ENCODE assay signal across 8 cellular contexts in genomic region chr1:27332536-27333281, GRCh38. TPM values are rescaled to one million over a fixed set of nuclear protein-coding genes. Genes with fewer than 3 reads are reported as not detected.
DNase-seq lines count a peak whose midpoint lies in the region; ATAC-seq and TF ChIP-seq lines count a peak whose summit lies in the region.

No MANE protein-coding gene starts in this region.

- H3K4me3 Mint-ChIP-seq in CD14-positive monocyte, result no peak overlapping the region
- H3K4me3 Mint-ChIP-seq in stimulated activated memory B cell treated with anti-CD40 and anti-IgM and Interleukin-4, amounts not matched to agents 10 μg/mL and 1 μg/mL and 100 μg/mL, for 72 hours, result no peak overlapping the region

- TF ChIP-seq POLR2A in HCT116 (IDR thresholded peaks at IDR 0.05; ENCODE audit: borderline replicate concordance, extremely low read depth, insufficient read depth, insufficient read length), result no peak

- no peaks in the 10 kb centered on the region for H3K9me2 ChIP-seq in HCT116 (ENCODE audit: insufficient read depth)

- H4K20me1 ChIP-seq in HCT116 (ENCODE audit: insufficient read depth), result no peaks in the 10 kb centered on the region

- H3K4me2 ChIP-seq in HCT116 (ENCODE audit: low read length), result no peak overlapping the region

- H3K27me3 Mint-ChIP-seq in CD14-positive monocyte (ENCODE audit: low read depth in 3 of 3), result peaks cover 0 to 3% (median 2%) of the 10 kb centered on the region in 3 donors
- no peaks in the 10 kb centered on the region for H3K27me3 Mint-ChIP-seq in stimulated activated memory B cell treated with anti-CD40 and anti-IgM and Interleukin-4, amounts not matched to agents 10 μg/mL and 1 μg/mL and 100 μg/mL, for 72 hours

- BruUV-seq in HCT116 (replicated peaks; lab: Mats Ljungman, UMichigan), result no TSS peak

- H3K79me2 ChIP-seq in HCT116 (ENCODE audit: insufficient read depth, low read length), result peaks cover 31% of the 10 kb centered on the region

- CTCF ChIA-PET in HCT116 (lab: Charles Lee), result interaction anchor here (0.6 to 2.2 kb wide), 16 partner anchors 9 to 229 kb away, joined by 3 to 13 read pairs (median 5); partner anchors contain the start of genes GPR3, MAP3K6 and SYTL1

- H3K27ac Mint-ChIP-seq in CD14-positive monocyte, result peak overlapping the region in 1 of 7 donors; percentile 66
- H3K27ac Mint-ChIP-seq in stimulated activated memory B cell treated with anti-CD40 and anti-IgM and Interleukin-4, amounts not matched to agents 10 μg/mL and 1 μg/mL and 100 μg/mL, for 72 hours, result peak overlapping the region; percentile 50

- H3K9me3 ChIP-seq in HCT116 (ENCODE audit: control insufficient read depth in 1 of 2, insufficient read depth in 1 of 2, low read depth in 1 of 2, low read length in 2 of 2), result no peaks in the 10 kb centered on the region

- H3K9ac ChIP-seq in HCT116 (ENCODE audit: low read length), result no peak overlapping the region

- POLR2A ChIA-PET in HCT116 (lab: Charles Lee), result interaction anchor here (1.2 kb wide), 1 partner anchor 11 kb away, joined by 3 read pairs; no protein-coding TSS in a partner anchor

- peak; percentile 93 for TF ChIP-seq CTCF in CD14-positive monocyte (IDR thresholded peaks at IDR 0.05)
- TF ChIP-seq CTCF in HCT116 (IDR thresholded peaks at IDR 0.05 in 2 of 3, conservative IDR thresholded peaks at IDR 0.05 in 1 of 3; ENCODE audit: borderline replicate concordance in 1 of 3, insufficient read depth in 1 of 3, low read depth in 2 of 3, low read length in 2 of 3), result peak; percentile 66 to 92 (median 92); a peak in 5 of 6 replicates

- RAD21 ChIA-PET in HCT116 (lab: Charles Lee; ENCODE audit: low non-redundant PET in 1 of 2, low total read pairs in 2 of 2, uncharacterized antibody in 2 of 2, unreplicated experiment in 2 of 2), result interaction anchor here (0.6 to 1.3 kb wide), 3 partner anchors 36 to 55 kb away, joined by 3 to 6 read pairs (median 5); no protein-coding TSS in a partner anchor

- H3K9me3 Mint-ChIP-seq in CD14-positive monocyte, result peaks cover 0 to 2% (median 0%) of the 10 kb centered on the region in 7 donors
- no peaks in the 10 kb centered on the region for H3K9me3 Mint-ChIP-seq in stimulated activated memory B cell treated with anti-CD40 and anti-IgM and Interleukin-4, amounts not matched to agents 10 μg/mL and 1 μg/mL and 100 μg/mL, for 72 hours

- no peak overlapping the region for H2AFZ ChIP-seq in HCT116 (ENCODE audit: low read depth, low read length, poor library complexity, severe bottlenecking)

- H3K27me3 ChIP-seq in HCT116 (ENCODE audit: insufficient read depth, low read length), result no peaks in the 10 kb centered on the region

- peak; percentile 68 for TF ChIP-seq RAD21 in HCT116 (IDR thresholded peaks at IDR 0.05; ENCODE audit: low read depth)

- peak; percentile 89 for ATAC-seq in HCT116
- peak; percentile 74 for ATAC-seq in left colon
- peak; percentile 72 for ATAC-seq in stimulated activated memory B cell treated with anti-CD40 and anti-IgM and Interleukin-4, amounts not matched to agents 10 μg/mL and 1 μg/mL and 100 μg/mL, for 72 hours

- H3K36me3 Mint-ChIP-seq in CD14-positive monocyte, result peaks cover 67 to 86% of the 10 kb centered on the region in 2 donors
- H3K36me3 Mint-ChIP-seq in stimulated activated memory B cell treated with anti-CD40 and anti-IgM and Interleukin-4, amounts not matched to agents 10 μg/mL and 1 μg/mL and 100 μg/mL, for 72 hours, result peaks cover 50% of the 10 kb centered on the region

- H3K27ac ChIP-seq in HCT116 (ENCODE audit: low read depth, low read length), result no peak overlapping the region; the same call in 1 of the 2 replicates

- no peak for DNase-seq in CD14-positive monocyte (ENCODE audit: low spot score)
- DNase-seq in HCT116 (ENCODE audit: low read depth, low spot score), result no peak
- peak; percentile 16 for DNase-seq in T-helper 22 cell (ENCODE audit: low read depth)
- DNase-seq in T47D (ENCODE audit: low read depth in 1 of 2, low spot score in 1 of 2), result peak; percentile 40 to 45
- peak in 1 of 2 donors; percentile 40 for DNase-seq in left colon
- DNase-seq in NCI-H187 treated with DMSO at 0.1 percent for 48 hours (lab: John Stamatoyannopoulos, UW), result no peak
- DNase-seq in NCI-H1436 (lab: John Stamatoyannopoulos, UW), result no peak

- peaks cover 7% of the 10 kb centered on the region for H3K4me1 Mint-ChIP-seq in CD14-positive monocyte
- H3K4me1 Mint-ChIP-seq in stimulated activated memory B cell treated with anti-CD40 and anti-IgM and Interleukin-4, amounts not matched to agents 10 μg/mL and 1 μg/mL and 100 μg/mL, for 72 hours, result peaks cover 38% of the 10 kb centered on the region

- no peaks in the 10 kb centered on the region for H3K4me1 ChIP-seq in HCT116 (ENCODE audit: control insufficient read depth in 1 of 2, insufficient read depth in 2 of 2, low read length in 2 of 2)

- intact Hi-C loops in CD14-positive monocyte (cut with micrococcal nuclease), result no loop called here
- intact Hi-C loops in HCT116 (cut with micrococcal nuclease), result no loop called here
- intact Hi-C loops in left colon (cut with DNase I, micrococcal nuclease), result loop anchor here in 1 of 2 donors (10.0 kb wide), 1 partner anchor 52 kb away; the partner anchor contains the start of gene CD164L2

- H3K36me3 ChIP-seq in HCT116 (ENCODE audit: control insufficient read depth in 1 of 2, insufficient read depth in 2 of 2, low read length in 2 of 2), result peaks cover 20 to 36% of the 10 kb centered on the region in 2 experiments

- in situ Hi-C loops in T47D (cut with HindIII; ENCODE audit: low pct_unique_long_range_greater_than_20kb, low sequenced_read_pairs), result no loop called here

- H3K4me3 ChIP-seq in HCT116 (replicated peaks in 1 of 2; ENCODE audit: low read depth in 1 of 2, low read length in 2 of 2), result no peak overlapping the region

TF ChIP-seq in HCT116, 20 proteins besides CTCF, POLR2A, EP300 and RAD21 (continues in another document):
- no peak for TF ChIP-seq JUND (IDR thresholded peaks at IDR 0.05)
- no peak for TF ChIP-seq EZH2 (IDR thresholded peaks at IDR 0.05)
- no peak for TF ChIP-seq REST (IDR thresholded peaks at IDR 0.05; ENCODE audit: low read depth)
- TF ChIP-seq POLR2AphosphoS5 (IDR thresholded peaks at IDR 0.05; ENCODE audit: low read depth, low read length), result no peak
- no peak for TF ChIP-seq EGR1 (IDR thresholded peaks at IDR 0.05; ENCODE audit: low read depth)
- no peak for TF ChIP-seq SP1 (IDR thresholded peaks at IDR 0.05; ENCODE audit: low read depth)
- TF ChIP-seq ZFX (IDR thresholded peaks at IDR 0.05), result no peak
- no peak for TF ChIP-seq ZNF274 (IDR thresholded peaks at IDR 0.05; ENCODE audit: low read depth, low read length)
- TF ChIP-seq YY1 (IDR thresholded peaks at IDR 0.05; ENCODE audit: extremely low read depth, insufficient replicate concordance, low read depth, low read length), result no peak
- no peak for TF ChIP-seq CEBPB (IDR thresholded peaks at IDR 0.05; ENCODE audit: low read depth)
- TF ChIP-seq SRF (IDR thresholded peaks at IDR 0.05; ENCODE audit: low read depth), result no peak
- no peak for TF ChIP-seq MAX (IDR thresholded peaks at IDR 0.05)

RNA-seq across cellular contexts. Expression of gene SYTL1, which starts 9.1 kb away (rescaled TPM):
- 10 to 100 TPM; 26.9 to 44.6 TPM for polyA plus RNA-seq in CD14-positive monocyte
- 75.9 TPM for total RNA-seq in HCT116 (2021; ENCODE audit: unreplicated experiment)
- 85.9 and 88.7 TPM in 2 replicates for polyA plus RNA-seq in HCT116 (2012)
- total RNA-seq in left colon, result 10 to 100 TPM; 12.9 to 15.2 TPM

RNA-seq across cellular contexts. Expression of gene TMEM222, which starts 10.7 kb away (rescaled TPM):
- 10 to 100 TPM; 23.2 to 24.6 TPM for polyA plus RNA-seq in CD14-positive monocyte
- total RNA-seq in HCT116 (2021; ENCODE audit: unreplicated experiment) (32.8 TPM), left colon (10 to 100 TPM; 29.2 to 30.2 TPM)
- 41.1 and 41.2 TPM in 2 replicates for polyA plus RNA-seq in HCT116 (2012)

RNA-seq across cellular contexts. Expression of gene MAP3K6, which starts 34.1 kb away (rescaled TPM):
- 1 to 10 TPM; 3.2 to 6.7 TPM for polyA plus RNA-seq in CD14-positive monocyte
- total RNA-seq in HCT116 (2021; ENCODE audit: unreplicated experiment), result 30.2 TPM
- 26.8 and 30.2 TPM in 2 replicates for polyA plus RNA-seq in HCT116 (2012)
- 10 to 100 TPM; 14.6 to 34.9 TPM for total RNA-seq in left colon

RNA-seq across cellular contexts. Expression of gene FCN3, which starts 41.9 kb away (rescaled TPM):
- not detected for polyA plus RNA-seq in CD14-positive monocyte
- total RNA-seq in HCT116 (2021; ENCODE audit: unreplicated experiment), result 1.2 TPM
- polyA plus RNA-seq in HCT116 (2012), result 0.39 and 0.64 TPM in 2 replicates
- under 1 TPM; 0.45 to 0.76 TPM for total RNA-seq in left colon

RNA-seq across cellular contexts. Expression of gene CD164L2, which starts 50.4 kb away (rescaled TPM):
- not detected for polyA plus RNA-seq in CD14-positive monocyte
- 11.6 TPM for total RNA-seq in HCT116 (2021; ENCODE audit: unreplicated experiment)
- polyA plus RNA-seq in HCT116 (2012), result 10.4 and 13.0 TPM in 2 replicates
- total RNA-seq in left colon, result 1 to 10 TPM in 1 of 2 donors, under 1 TPM in 1; 0.47 to 2.0 TPM

Comparison
In these comparisons a context has a peak if more than half of its experiments do, and no peak if none do; other contexts are left out.
1. DNase-seq: peak in T-helper 22 cell (single experiment) and T47D (2 of 2); none in CD14-positive monocyte (single experiment), HCT116 (single experiment), NCI-H187 treated with DMSO at 0.1 percent for 48 hours (single experiment) and NCI-H1436 (single experiment).
2. Peak in every context shown above with its lines, with median percentiles within 50 percentile points of each other: ATAC-seq.